3 cellular contexts compared by ENCODE assay signal in the genomic region with DNA sequence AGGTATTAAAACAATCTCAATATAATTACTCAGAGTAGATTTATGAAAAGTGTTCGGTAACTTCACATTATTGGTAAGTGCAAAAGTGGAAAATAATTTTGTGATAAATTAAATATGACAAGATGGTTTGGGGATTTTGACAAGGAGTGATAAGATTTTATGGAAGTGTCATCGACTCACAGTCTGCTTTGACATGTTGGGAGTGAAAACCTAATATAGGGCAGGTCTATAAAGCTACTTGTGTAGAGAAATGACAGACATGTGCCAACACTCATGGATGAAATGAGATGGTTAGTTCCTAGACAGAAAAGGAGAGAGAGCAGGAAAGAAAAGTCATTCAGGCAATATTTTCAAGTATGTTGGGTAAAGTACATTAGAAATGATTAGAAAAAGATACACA.
"Had no signal": no experiment of that assay in that cellular context is flagged by ENCODE, and none has a peak within 500 bp of the region (broad histone marks: within the 10 kb centered on the region; RNA-seq: fewer than 3 reads in every experiment).

No MANE protein-coding gene starts in this region.

- ATAC-seq: GM12878 had no signal

- DNase-seq: GDM1, GF-D8 had no signal

- H3K4me3 ChIP-seq: GM12878 had no signal
